10 cellular contexts compared by ENCODE assay signal in the genomic region with DNA sequence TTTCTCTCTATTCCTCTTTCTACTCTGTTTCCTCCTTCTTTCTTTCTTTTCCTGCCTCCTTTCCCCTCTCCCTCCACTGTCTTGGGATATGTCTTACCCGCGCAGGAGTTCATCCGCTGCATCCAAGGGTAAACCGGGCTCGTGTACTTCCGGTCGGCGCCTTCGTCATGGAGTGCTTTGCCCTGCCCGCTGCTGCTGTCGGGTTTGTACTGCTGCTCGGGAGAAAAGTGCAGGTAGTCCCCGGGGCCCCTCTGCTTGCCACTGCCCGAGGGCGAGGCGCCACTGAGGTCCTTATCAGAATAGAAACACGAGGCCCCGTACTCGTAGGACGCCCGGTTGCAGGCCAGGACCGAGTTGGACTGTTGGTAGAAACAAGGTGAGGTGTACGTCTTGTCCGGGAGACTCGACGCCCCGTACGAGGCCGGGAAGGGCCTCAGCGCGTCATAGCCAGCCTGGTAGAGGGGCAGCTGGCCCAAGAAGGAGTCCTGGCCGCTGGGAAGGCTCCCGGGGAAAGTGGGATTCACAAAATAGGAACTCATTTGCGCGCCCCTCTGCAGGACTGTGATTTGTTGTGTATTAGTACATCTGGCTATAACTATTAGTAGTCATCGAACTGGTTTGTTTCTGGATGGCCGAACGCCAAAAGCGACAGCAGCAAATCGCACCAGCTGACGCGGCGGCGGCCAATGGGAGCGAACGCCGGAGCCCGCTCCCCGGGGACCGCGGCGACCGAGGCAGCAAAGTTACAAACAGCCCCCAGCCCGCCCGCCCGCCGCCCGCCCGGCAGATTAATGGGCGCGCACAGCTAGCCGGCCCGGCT. TPM values are rescaled to one million over a fixed set of nuclear protein-coding genes. Genes with fewer than 3 reads are reported as not detected.
DNase-seq lines count a peak whose midpoint lies in the region; ATAC-seq and TF ChIP-seq lines count a peak whose summit lies in the region.
"Had no signal": no experiment of that assay in that cellular context is flagged by ENCODE, and none has a peak within 500 bp of the region (broad histone marks: within the 10 kb centered on the region; RNA-seq: fewer than 3 reads in every experiment).

Gene HOXA6 (minus strand): TSS at position 564 of the 820 bp plus-strand sequence. CDS start 25 bp downstream, at position 539.

- WGBS in thymus = 28% methylated on average over 63 of the region's 63 CpGs

- H3K9me3 ChIP-seq in left lung = no peaks in the 10 kb centered on the region
- H3K9me3 ChIP-seq in thymus (ENCODE audit: control insufficient read depth) = peaks cover 2% of the 10 kb centered on the region

- H3K27ac ChIP-seq in left lung = peak within 1 kb of the TSS; percentile 75 to 87
- H3K27ac ChIP-seq in thymus (ENCODE audit: low read depth) = no peak within 1 kb of the TSS

- H3K4me3 Mint-ChIP-seq in activated CD4-positive, alpha-beta T cell treated with anti-CD3 and anti-CD28 coated beads, Interleukin-2, amount 10 ng/mL, durations not matched to agents 7 days and 5 days = no peak within 1 kb of the TSS
- peak within 1 kb of the TSS; percentile 68 for H3K4me3 Mint-ChIP-seq in activated B cell treated with CpG ODN at 0.5 μM for 24 hours

- POLR2A ChIA-PET in activated CD4-positive, alpha-beta T cell treated with anti-CD3 and anti-CD28 coated beads, Interleukin-2, amount 10 ng/mL, durations not matched to agents 7 days and 5 days (lab: Charles Lee) = no interaction called here
- POLR2A ChIA-PET in activated B cell treated with CpG ODN at 0.5 μM for 24 hours (lab: Charles Lee) = no interaction called here

- H3K27me3 Mint-ChIP-seq in activated CD4-positive, alpha-beta T cell treated with anti-CD3 and anti-CD28 coated beads, Interleukin-2, amount 10 ng/mL, durations not matched to agents 7 days and 5 days = peaks cover 62% of the 10 kb centered on the region
- peaks cover 59% of the 10 kb centered on the region for H3K27me3 Mint-ChIP-seq in activated B cell treated with CpG ODN at 0.5 μM for 24 hours

- peaks cover 55 to 100% of the 10 kb centered on the region in 2 donors for H3K27me3 ChIP-seq in left lung
- peaks cover 58% of the 10 kb centered on the region for H3K27me3 ChIP-seq in thymus (ENCODE audit: control insufficient read depth, insufficient read depth)

- TF ChIP-seq CTCF in activated B cell treated with CpG ODN at 0.5 μM for 24 hours (IDR thresholded peaks at IDR 0.05) (no peak), left lung (IDR thresholded peaks at IDR 0.05) (no peak)

- H3K9me3 Mint-ChIP-seq in activated CD4-positive, alpha-beta T cell treated with anti-CD3 and anti-CD28 coated beads, Interleukin-2, amount 10 ng/mL, durations not matched to agents 7 days and 5 days = no peaks in the 10 kb centered on the region
- no peaks in the 10 kb centered on the region for H3K9me3 Mint-ChIP-seq in activated B cell treated with CpG ODN at 0.5 μM for 24 hours

- no peak for ATAC-seq in activated B cell treated with CpG ODN at 0.5 μM for 24 hours (ENCODE audit: low read depth)
- no peak for ATAC-seq in left lung
- no peak for ATAC-seq in GM21526 (IDR thresholded peaks at IDR 0.05; ENCODE audit: low FRiP score, unreplicated experiment)

- H3K4me3 ChIP-seq in left lung (peak within 1 kb of the TSS; percentile 19 to 41), thymus (ENCODE audit: low read length) (peak within 1 kb of the TSS; percentile 17)

- DNase-seq in activated CD4-positive, alpha-beta T cell treated with anti-CD3 and anti-CD28 coated beads, Interleukin-2, amount 10 ng/mL, durations not matched to agents 7 days and 5 days = no peak
- no peak for DNase-seq in activated CD4-positive, alpha-beta T cell treated with anti-CD3 and anti-CD28 coated beads for 4 hours
- DNase-seq in activated B cell treated with CpG ODN at 0.5 μM for 24 hours (no peak), left lung (peak; percentile 46 to 82), AML-193 (lab: John Stamatoyannopoulos, UW) (no peak)
- DNase-seq in activated CD4-positive, CD25-positive, alpha-beta regulatory T cell (lab: John Stamatoyannopoulos, UW) = no peak
- DNase-seq: CD4-positive, CD25-positive, alpha-beta regulatory T cell had no signal

- intact Hi-C loops in activated B cell treated with CpG ODN at 0.5 μM for 24 hours (cut with micrococcal nuclease) (no loop called here), left lung (cut with DNase I) (no loop called here)

- H3K27ac Mint-ChIP-seq in activated CD4-positive, alpha-beta T cell treated with anti-CD3 and anti-CD28 coated beads, Interleukin-2, amount 10 ng/mL, durations not matched to agents 7 days and 5 days = peak within 1 kb of the TSS; percentile 22
- no peak within 1 kb of the TSS for H3K27ac Mint-ChIP-seq in activated B cell treated with CpG ODN at 0.5 μM for 24 hours

- H3K36me3 ChIP-seq in left lung = no peaks in the 10 kb centered on the region
- H3K36me3 ChIP-seq in thymus (ENCODE audit: control insufficient read depth, insufficient read depth) = no peaks in the 10 kb centered on the region

- no peaks in the 10 kb centered on the region for H3K36me3 Mint-ChIP-seq in activated CD4-positive, alpha-beta T cell treated with anti-CD3 and anti-CD28 coated beads, Interleukin-2, amount 10 ng/mL, durations not matched to agents 7 days and 5 days (ENCODE audit: low read depth)
- no peaks in the 10 kb centered on the region for H3K36me3 Mint-ChIP-seq in activated B cell treated with CpG ODN at 0.5 μM for 24 hours (ENCODE audit: low read depth)
- H3K36me3 Mint-ChIP-seq: CD4-positive, CD25-positive, alpha-beta regulatory T cell had no signal

- CTCF ChIA-PET in activated CD4-positive, alpha-beta T cell treated with anti-CD3 and anti-CD28 coated beads, Interleukin-2, amount 10 ng/mL, durations not matched to agents 7 days and 5 days (lab: Charles Lee) = interaction anchor here (1.0 to 1.1 kb wide), 3 partner anchors 47 to 49 kb away, joined by 3 read pairs; no protein-coding TSS in a partner anchor
- CTCF ChIA-PET in activated B cell treated with CpG ODN at 0.5 μM for 24 hours (lab: Charles Lee) = interaction anchor here (4.5 kb wide), 1 partner anchor 292 kb away, joined by 32 read pairs; no protein-coding TSS in a partner anchor

- H3K4me1 ChIP-seq in left lung (peaks cover 0 to 50% of the 10 kb centered on the region in 2 donors), thymus (ENCODE audit: control insufficient read depth, insufficient read depth, low read length) (peaks cover 15% of the 10 kb centered on the region)

- peaks cover 24% of the 10 kb centered on the region for H3K4me1 Mint-ChIP-seq in activated CD4-positive, alpha-beta T cell treated with anti-CD3 and anti-CD28 coated beads, Interleukin-2, amount 10 ng/mL, durations not matched to agents 7 days and 5 days
- H3K4me1 Mint-ChIP-seq in activated B cell treated with CpG ODN at 0.5 μM for 24 hours = peaks cover 37% of the 10 kb centered on the region

RNA-seq across cellular contexts. Expression of gene HOXA6, which starts in this region (rescaled TPM):
- not detected for total RNA-seq in activated CD4-positive, alpha-beta T cell treated with anti-CD3 and anti-CD28 coated beads, Interleukin-2, amount 10 ng/mL, durations not matched to agents 7 days and 5 days
- not detected in 2 replicates for total RNA-seq in activated B cell treated with CpG ODN at 0.5 μM for 24 hours
- 1 to 10 TPM; 3.5 to 5.0 TPM for total RNA-seq in left lung
- 0.09 TPM for polyA plus RNA-seq in thymus
- total RNA-seq: CD4-positive, CD25-positive, alpha-beta regulatory T cell had no signal
- polyA plus RNA-seq: CD4-positive, CD25-positive, alpha-beta regulatory T cell; neural cell had no signal

Comparison
In these comparisons a context has a peak if more than half of its experiments do, and no peak if none do; other contexts are left out.
1. DNase-seq: peak in left lung (2 of 2); none in activated CD4-positive, alpha-beta T cell treated with anti-CD3 and anti-CD28 coated beads, Interleukin-2, amount 10 ng/mL, durations not matched to agents 7 days and 5 days (single experiment), activated CD4-positive, alpha-beta T cell treated with anti-CD3 and anti-CD28 coated beads for 4 hours (0 of 2), activated B cell treated with CpG ODN at 0.5 μM for 24 hours (single experiment), AML-193 (0 of 2) and activated CD4-positive, CD25-positive, alpha-beta regulatory T cell (0 of 4).